ENCODE assay signal across 8 cellular contexts in the genomic region with DNA sequence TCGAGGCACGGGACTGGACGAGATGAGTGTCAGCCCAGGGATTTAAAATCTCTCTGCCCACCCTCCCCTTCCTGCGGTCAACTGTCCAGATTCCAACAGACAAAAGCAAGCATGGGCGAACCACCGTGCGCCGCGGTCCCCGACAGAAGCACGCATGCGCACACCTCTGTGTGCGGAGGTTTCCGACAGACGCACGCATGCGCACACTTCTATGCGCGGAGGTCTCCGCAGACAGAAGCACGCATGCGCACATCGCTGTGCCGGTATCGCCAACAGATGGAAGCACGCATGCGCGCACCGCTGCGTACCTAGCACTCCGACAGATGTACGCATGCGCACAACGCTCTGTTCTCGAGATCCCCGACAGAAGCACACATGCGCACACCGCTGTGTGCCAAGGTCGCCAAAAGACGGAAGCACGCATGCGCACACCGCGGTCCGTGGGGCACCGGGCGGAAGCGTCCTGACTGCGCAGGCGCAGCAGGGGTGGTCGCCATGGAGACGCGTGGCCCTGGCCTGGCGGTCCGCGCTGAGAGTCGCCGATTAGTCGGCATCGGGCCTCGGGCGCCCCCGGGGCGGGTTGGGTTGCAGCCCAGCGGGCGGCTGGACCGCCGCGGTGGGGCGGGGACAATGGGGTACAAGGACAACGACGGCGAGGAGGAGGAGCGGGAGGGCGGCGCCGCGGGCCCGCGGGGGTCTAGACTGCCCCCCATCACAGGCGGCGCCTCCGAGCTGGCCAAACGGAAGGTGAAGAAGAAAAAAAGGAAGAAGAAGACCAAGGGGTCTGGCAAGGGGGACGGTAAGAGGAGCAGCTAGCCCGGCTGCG. TPM values are rescaled to one million over a fixed set of nuclear protein-coding genes. Genes with fewer than 3 reads are reported as not detected.
DNase-seq lines count a peak whose midpoint lies in the region; ATAC-seq and TF ChIP-seq lines count a peak whose summit lies in the region.

No MANE protein-coding gene starts in this region.

- intact Hi-C loops in dendritic cell treated with granulocyte-macrophage colony-stimulating factor and Interleukin-4, amounts not matched to agents 40 ng/mL and 50 ng/mL, for 4 days (cut with micrococcal nuclease): no loop called here

- peak overlapping the region; percentile 92 for H3K27ac Mint-ChIP-seq in dendritic cell treated with granulocyte-macrophage colony-stimulating factor and Interleukin-4, amounts not matched to agents 40 ng/mL and 50 ng/mL, for 4 days

- peaks cover 46% of the 10 kb centered on the region for H3K4me1 Mint-ChIP-seq in dendritic cell treated with granulocyte-macrophage colony-stimulating factor and Interleukin-4, amounts not matched to agents 40 ng/mL and 50 ng/mL, for 4 days (ENCODE audit: low read depth)

- peak; percentile 96 for ATAC-seq in GM19372 (IDR thresholded peaks at IDR 0.05; ENCODE audit: low read depth, unreplicated experiment)
- ATAC-seq in HG03521 (IDR thresholded peaks at IDR 0.05; ENCODE audit: unreplicated experiment): peak; percentile 76
- peak; percentile 83 for ATAC-seq in left lobe of liver

- peak overlapping the region; percentile 84 for H3K4me3 Mint-ChIP-seq in dendritic cell treated with granulocyte-macrophage colony-stimulating factor and Interleukin-4, amounts not matched to agents 40 ng/mL and 50 ng/mL, for 4 days

- H3K9me3 Mint-ChIP-seq in dendritic cell treated with granulocyte-macrophage colony-stimulating factor and Interleukin-4, amounts not matched to agents 40 ng/mL and 50 ng/mL, for 4 days: no peaks in the 10 kb centered on the region

- H3K36me3 Mint-ChIP-seq in dendritic cell treated with granulocyte-macrophage colony-stimulating factor and Interleukin-4, amounts not matched to agents 40 ng/mL and 50 ng/mL, for 4 days (ENCODE audit: low read depth): peaks cover 21% of the 10 kb centered on the region

- DNase-seq in NCI-H748 (lab: John Stamatoyannopoulos, UW; ENCODE audit: unreplicated experiment) (peak; percentile 99), left lobe of liver (ENCODE audit: low spot score) (peak; percentile 100)
- DNase-seq in activated CD4-positive, alpha-beta T cell treated with anti-CD3 and anti-CD28 coated beads, Interleukin-2, amount 50 U/mL, for 24 hours (ENCODE audit: low read depth in 1 of 2, low spot score in 1 of 2): peak; percentile 96 to 99
- peak; percentile 99 to 100 for DNase-seq in stimulated activated CD4-positive, alpha-beta T cell treated with anti-CD3 and anti-CD28 coated beads, Interleukin-2, amount 100 ng/mL, for 24 hours

- TF ChIP-seq CTCF in C4-2B (conservative IDR thresholded peaks at IDR 0.05): no peak

- peak overlapping the region; percentile 74 for H3K27ac ChIP-seq in C4-2B

- H3K27me3 Mint-ChIP-seq in dendritic cell treated with granulocyte-macrophage colony-stimulating factor and Interleukin-4, amounts not matched to agents 40 ng/mL and 50 ng/mL, for 4 days: peaks cover 7% of the 10 kb centered on the region

RNA-seq across cellular contexts. Expression of gene RFLNB, which starts 35.7 kb away (rescaled TPM):
- 1.7 TPM for total RNA-seq in left lobe of liver

RNA-seq across cellular contexts. Expression of gene RPH3AL, which starts 57.5 kb away (rescaled TPM):
- 87.4 TPM for total RNA-seq in left lobe of liver

Comparison
In these comparisons a context has a peak if more than half of its experiments do, and no peak if none do; other contexts are left out.
1. Peak in every context shown above with its lines: DNase-seq, ATAC-seq and H3K27ac ChIP-seq.